In the genomic region with DNA sequence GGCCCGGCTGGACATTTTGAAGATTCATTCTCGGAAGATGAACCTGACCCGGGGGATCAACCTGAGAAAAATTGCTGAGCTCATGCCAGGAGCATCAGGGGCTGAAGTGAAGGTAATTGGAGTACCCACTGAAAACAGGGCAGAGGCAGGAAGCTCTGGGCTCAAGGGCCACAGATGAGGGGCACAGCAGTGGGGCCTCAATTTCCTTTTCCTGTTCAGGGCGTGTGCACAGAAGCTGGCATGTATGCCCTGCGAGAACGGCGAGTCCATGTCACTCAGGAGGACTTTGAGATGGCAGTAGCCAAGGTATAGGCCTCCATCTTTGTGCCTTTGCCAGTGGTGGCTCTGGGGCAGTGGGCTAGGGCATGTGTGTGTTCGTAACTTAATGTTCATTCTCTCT, we compare ENCODE assay signal across 14 cellular contexts. TPM values are rescaled to one million over a fixed set of nuclear protein-coding genes. Genes with fewer than 3 reads are reported as not detected.
DNase-seq lines count a peak whose midpoint lies in the region; ATAC-seq, FAIRE-seq and TF ChIP-seq lines count a peak whose summit lies in the region.
"Had no signal": no experiment of that assay in that cellular context is flagged by ENCODE, and none has a peak within 500 bp of the region (broad histone marks: within the 10 kb centered on the region; RNA-seq: fewer than 3 reads in every experiment).

No MANE protein-coding gene starts in this region.

- TF ChIP-seq RAD21 in GM12878 (IDR thresholded peaks at IDR 0.05; ENCODE audit: insufficient read depth, low read depth, low read length) = no peak

- ATAC-seq in GM12878 (no peak), HG03378 (IDR thresholded peaks at IDR 0.05; ENCODE audit: unreplicated experiment) (no peak)
- ATAC-seq: left lobe of liver, psoas muscle had no signal

- FAIRE-seq in GM12878 (lab: Jason Lieb, UNC) = no peak

- TF ChIP-seq EP300 in GM12878 (IDR thresholded peaks at IDR 0.05; ENCODE audit: borderline replicate concordance in 1 of 2, control insufficient read depth in 1 of 2, low read depth in 2 of 2, low read length in 2 of 2) = no peak

- intact Hi-C loops in GM12878 (cut with micrococcal nuclease; ENCODE audit: unreplicated experiment) = no loop called here

- SMC1A ChIA-PET in GM12878 (lab: Charles Lee; ENCODE audit: uncharacterized antibody, unreplicated experiment) = no interaction called here

- in situ Hi-C loops in GM12878 (cut with MboI) = loop anchor here (25.0 kb wide), 1 partner anchor 394 kb away; the partner anchor contains the start of gene CYB561

- H3K79me2 ChIP-seq in GM12878 (ENCODE audit: control insufficient read depth, insufficient read depth, low read length) = peaks cover 34% of the 10 kb centered on the region

- TF ChIP-seq CTCF in GM12878 (IDR thresholded peaks at IDR 0.05 in 2 of 3, conservative IDR thresholded peaks at IDR 0.05 in 1 of 3; ENCODE audit: control insufficient read depth in 2 of 3, extremely low read depth in 1 of 3, insufficient read depth in 1 of 3, low read depth in 3 of 3, low read length in 3 of 3) = no peak

- H3K27ac ChIP-seq in BLaER1 = peak overlapping the region; percentile 80
- peak overlapping the region; percentile 65 for H3K27ac ChIP-seq in KOPT-K1 (ENCODE audit: low read depth, low read length, poor library complexity, severe bottlenecking)
- no peak overlapping the region for H3K27ac ChIP-seq in GM12878 (ENCODE audit: control insufficient read depth, insufficient read depth)
- H3K27ac ChIP-seq in substantia nigra (ENCODE audit: low read depth, low read length, poor library complexity, severe bottlenecking) = no peak overlapping the region
- H3K27ac ChIP-seq: psoas muscle had no signal

- RAD21 ChIA-PET in GM12878 (lab: Charles Lee; ENCODE audit: unreplicated experiment) = no interaction called here

- H3K27me3 ChIP-seq in BLaER1 (no peaks in the 10 kb centered on the region), GM12878 (replicated peaks in 1 of 2; ENCODE audit: control insufficient read depth in 2 of 2, insufficient read depth in 2 of 2, low read length in 1 of 2) (no peaks in the 10 kb centered on the region)

- H4K20me1 ChIP-seq in BLaER1 (peaks cover 61% of the 10 kb centered on the region; the same call in 1 of the 2 replicates), GM12878 (ENCODE audit: control insufficient read depth, insufficient read depth) (no peaks in the 10 kb centered on the region)

- DNase-seq in GM12878 (ENCODE audit: low read depth, low spot score) (no peak), substantia nigra (lab: John Stamatoyannopoulos, UW) (no peak), D341Med (ENCODE audit: low spot score) (no peak)
- DNase-seq: activated CD4-positive, alpha-beta T cell treated with anti-CD3 and anti-CD28 coated beads, Interleukin-2, amount 50 U/mL, for 1 hour; C1 segment of cervical spinal cord; central memory CD4-positive, alpha-beta T cell; NCI-H446; psoas muscle; SIG-M5 had no signal

- no TSS peak for BruUV-seq in GM12878 (replicated peaks; lab: Mats Ljungman, UMichigan)

- no peak overlapping the region for H2AFZ ChIP-seq in GM12878 (ENCODE audit: control insufficient read depth, low read depth, low read length)

- WGBS in GM12878 (ENCODE audit: insufficient coverage, insufficient replicate concordance, low lambda C conversion rate, missing lambda C conversion rate) = 44% methylated on average over 8 of the region's 8 CpGs

- H3K4me2 ChIP-seq in BLaER1 (peak overlapping the region; percentile 74), GM12878 (ENCODE audit: control insufficient read depth, insufficient read depth) (no peak overlapping the region)

- H3K4me3 ChIP-seq in BLaER1 = no peak overlapping the region
- H3K4me3 ChIP-seq in GM12878 = no peak overlapping the region
- H3K4me3 ChIP-seq: psoas muscle had no signal

- CTCF ChIA-PET in GM12878 (lab: Yijun Ruan, JAX) = interaction anchor here (0.6 kb wide), 1 partner anchor 49 kb away, joined by 3 read pairs; no protein-coding TSS in a partner anchor

- POLR2A ChIA-PET in GM12878 (lab: Charles Lee) = interaction anchor here (0.6 kb wide), 1 partner anchor 51 kb away, joined by 3 read pairs; no protein-coding TSS in a partner anchor

- TF ChIP-seq POLR2A in GM12878 (IDR thresholded peaks at IDR 0.05; ENCODE audit: low read depth, low read length) = 0 out of 2 replicates have a peak, but pooled peaks have one; percentile 10

- H3K36me3 ChIP-seq in BLaER1 (peaks cover 81% of the 10 kb centered on the region), KOPT-K1 (ENCODE audit: insufficient read depth, low read length) (peaks cover 82% of the 10 kb centered on the region), GM12878 (ENCODE audit: control insufficient read depth in 2 of 2, insufficient read depth in 2 of 2, low read length in 1 of 2) (peaks cover 31 to 48% of the 10 kb centered on the region in 2 experiments)

- H3K9me3 ChIP-seq in BLaER1 (no peaks in the 10 kb centered on the region), KOPT-K1 (ENCODE audit: insufficient read depth, low read length, poor library complexity, severe bottlenecking) (no peaks in the 10 kb centered on the region), GM12878 (replicated peaks; ENCODE audit: control insufficient read depth, insufficient read depth, low read length) (no peaks in the 10 kb centered on the region)
- H3K9me3 ChIP-seq: psoas muscle had no signal

- H3K4me1 ChIP-seq in BLaER1 (peaks cover 77% of the 10 kb centered on the region), GM12878 (ENCODE audit: control insufficient read depth, insufficient read depth, low read length) (peaks cover 10% of the 10 kb centered on the region)

- H3K9ac ChIP-seq in BLaER1 (peak overlapping the region; percentile 35), GM12878 (ENCODE audit: control insufficient read depth, insufficient read depth, low read length) (no peak overlapping the region)

RNA-seq across cellular contexts. Expression of gene FTSJ3, which starts 4.0 kb away (rescaled TPM):
- total RNA-seq in GM12878 (2013; cell fraction: nucleolus; rRNA removed) = 40.8 and 50.2 TPM in 2 replicates
- total RNA-seq in GM12878 (2014; rRNA removed) = 48.9 and 57.5 TPM in 2 replicates
- total RNA-seq in GM12878 (2014; rRNA removed; fragmentation: Illumina TruSeq; extraction: Trizol) = 46.9 and 47.0 TPM in 2 replicates
- total RNA-seq in GM12878 (2021) = 46.7 and 54.0 TPM in 2 replicates
- polyA plus RNA-seq in GM12878 (2011; ENCODE audit: low read depth) = 24.1 TPM
- polyA plus RNA-seq in GM12878 (2011; rRNA removed) = 35.9 and 38.4 TPM in 2 replicates
- polyA plus RNA-seq in GM12878 (2011; cell fraction: cytosol; rRNA removed) = 43.0 and 49.8 TPM in 2 replicates
- 54.7 and 75.9 TPM in 2 replicates for polyA plus RNA-seq in GM12878 (2011; cell fraction: nucleus; rRNA removed)
- polyA plus RNA-seq in GM12878 (2012) = 26.0 and 31.1 TPM in 2 replicates
- polyA plus RNA-seq in GM12878 (2014; fragmentation: Illumina TruSeq; extraction: Trizol) = 50.5 and 54.9 TPM in 2 replicates
- 10 to 100 TPM; 17.2 to 34.2 TPM for polyA plus RNA-seq in GM12878 (2014; fragmentation: Nextera tagmentation; extraction: Ambion mirVana)
- 42.6 TPM in 2 replicates for polyA plus RNA-seq in GM12878 (2014; rRNA removed)
- polyA plus RNA-seq in GM12878 (2016; fragmentation: Nextera tagmentation; extraction: Ambion mirVana) = 10 to 100 TPM; 71.0 to 79.2 TPM
- polyA minus RNA-seq in GM12878 (2011; rRNA and poly(A)+ RNA removed) = 50.1 and 55.0 TPM in 2 replicates
- 13.6 and 23.1 TPM in 2 replicates for polyA minus RNA-seq in GM12878 (2011; cell fraction: cytosol; rRNA and poly(A)+ RNA removed)
- 40.4 and 65.5 TPM in 2 replicates for polyA minus RNA-seq in GM12878 (2011; cell fraction: nucleus; rRNA and poly(A)+ RNA removed)

RNA-seq across cellular contexts. Expression of gene PSMC5, which starts 4.3 kb away (rescaled TPM):
- 22.1 and 23.5 TPM in 2 replicates for total RNA-seq in GM12878 (2013; cell fraction: nucleolus; rRNA removed)
- total RNA-seq in GM12878 (2014; rRNA removed) = 37.1 and 55.0 TPM in 2 replicates
- 89.0 and 89.2 TPM in 2 replicates for total RNA-seq in GM12878 (2014; rRNA removed; fragmentation: Illumina TruSeq; extraction: Trizol)
- total RNA-seq in GM12878 (2021) = 124 TPM in 2 replicates
- 126 TPM for polyA plus RNA-seq in GM12878 (2011; ENCODE audit: low read depth)
- polyA plus RNA-seq in GM12878 (2011; rRNA removed) = 119 and 156 TPM in 2 replicates
- 138 and 186 TPM in 2 replicates for polyA plus RNA-seq in GM12878 (2011; cell fraction: cytosol; rRNA removed)
- polyA plus RNA-seq in GM12878 (2011; cell fraction: nucleus; rRNA removed) = 164 and 221 TPM in 2 replicates
- polyA plus RNA-seq in GM12878 (2012) = 91.7 and 106 TPM in 2 replicates
- polyA plus RNA-seq in GM12878 (2014; fragmentation: Illumina TruSeq; extraction: Trizol) = 139 TPM in 2 replicates
- polyA plus RNA-seq in GM12878 (2014; fragmentation: Nextera tagmentation; extraction: Ambion mirVana) = 100 to 1,000 TPM; 115 to 266 TPM
- polyA plus RNA-seq in GM12878 (2014; rRNA removed) = 164 and 173 TPM in 2 replicates
- polyA plus RNA-seq in GM12878 (2016; fragmentation: Nextera tagmentation; extraction: Ambion mirVana) = 100 to 1,000 TPM; 212 to 214 TPM
- polyA minus RNA-seq in GM12878 (2011; rRNA and poly(A)+ RNA removed) = 163 and 225 TPM in 2 replicates
- polyA minus RNA-seq in GM12878 (2011; cell fraction: cytosol; rRNA and poly(A)+ RNA removed) = 43.6 and 75.5 TPM in 2 replicates
- polyA minus RNA-seq in GM12878 (2011; cell fraction: nucleus; rRNA and poly(A)+ RNA removed) = 51.3 and 89.6 TPM in 2 replicates

RNA-seq across cellular contexts. Expression of gene SMARCD2, which starts 11.0 kb away (rescaled TPM):
- 50.6 and 66.0 TPM in 2 replicates for total RNA-seq in GM12878 (2013; cell fraction: nucleolus; rRNA removed)
- total RNA-seq in GM12878 (2014; rRNA removed) = 111 and 112 TPM in 2 replicates
- 53.4 and 55.6 TPM in 2 replicates for total RNA-seq in GM12878 (2014; rRNA removed; fragmentation: Illumina TruSeq; extraction: Trizol)
- 95.3 and 97.9 TPM in 2 replicates for total RNA-seq in GM12878 (2021)
- polyA plus RNA-seq in GM12878 (2011; ENCODE audit: low read depth) = 34.4 TPM
- polyA plus RNA-seq in GM12878 (2011; rRNA removed) = 33.4 and 78.4 TPM in 2 replicates
- 64.8 and 68.5 TPM in 2 replicates for polyA plus RNA-seq in GM12878 (2011; cell fraction: cytosol; rRNA removed)
- 115 and 124 TPM in 2 replicates for polyA plus RNA-seq in GM12878 (2011; cell fraction: nucleus; rRNA removed)
- 58.5 and 59.6 TPM in 2 replicates for polyA plus RNA-seq in GM12878 (2012)
- 56.1 and 71.5 TPM in 2 replicates for polyA plus RNA-seq in GM12878 (2014; fragmentation: Illumina TruSeq; extraction: Trizol)
- polyA plus RNA-seq in GM12878 (2014; fragmentation: Nextera tagmentation; extraction: Ambion mirVana) = 1 to 10 TPM; 2.4 to 5.6 TPM
- polyA plus RNA-seq in GM12878 (2014; rRNA removed) = 72.7 and 80.6 TPM in 2 replicates
- 10 to 100 TPM; 13.7 to 47.8 TPM for polyA plus RNA-seq in GM12878 (2016; fragmentation: Nextera tagmentation; extraction: Ambion mirVana)
- 70.7 and 72.3 TPM in 2 replicates for polyA minus RNA-seq in GM12878 (2011; rRNA and poly(A)+ RNA removed)
- polyA minus RNA-seq in GM12878 (2011; cell fraction: cytosol; rRNA and poly(A)+ RNA removed) = 20.0 and 38.9 TPM in 2 replicates
- 44.1 and 77.4 TPM in 2 replicates for polyA minus RNA-seq in GM12878 (2011; cell fraction: nucleus; rRNA and poly(A)+ RNA removed)

RNA-seq across cellular contexts. Expression of gene CSH2, which starts 42.0 kb away (rescaled TPM):
- total RNA-seq in GM12878 (2013; cell fraction: nucleolus; rRNA removed) = not detected in 2 replicates
- not detected in 2 replicates for total RNA-seq in GM12878 (2014; rRNA removed)
- total RNA-seq in GM12878 (2014; rRNA removed; fragmentation: Illumina TruSeq; extraction: Trizol) = not detected in 2 replicates
- total RNA-seq in GM12878 (2021) = not detected in 2 replicates
- not detected for polyA plus RNA-seq in GM12878 (2011; ENCODE audit: low read depth)
- polyA plus RNA-seq in GM12878 (2011; rRNA removed) = not detected in 2 replicates
- not detected in 2 replicates for polyA plus RNA-seq in GM12878 (2011; cell fraction: cytosol; rRNA removed)
- not detected in 2 replicates for polyA plus RNA-seq in GM12878 (2011; cell fraction: nucleus; rRNA removed)
- polyA plus RNA-seq in GM12878 (2012) = not detected in 2 replicates
- not detected in 2 replicates for polyA plus RNA-seq in GM12878 (2014; fragmentation: Illumina TruSeq; extraction: Trizol)
- not detected for polyA plus RNA-seq in GM12878 (2014; fragmentation: Nextera tagmentation; extraction: Ambion mirVana)
- not detected in 2 replicates for polyA plus RNA-seq in GM12878 (2014; rRNA removed)
- not detected for polyA plus RNA-seq in GM12878 (2016; fragmentation: Nextera tagmentation; extraction: Ambion mirVana)
- polyA minus RNA-seq in GM12878 (2011; rRNA and poly(A)+ RNA removed) = not detected in 2 replicates
- not detected in 2 replicates for polyA minus RNA-seq in GM12878 (2011; cell fraction: cytosol; rRNA and poly(A)+ RNA removed)
- polyA minus RNA-seq in GM12878 (2011; cell fraction: nucleus; rRNA and poly(A)+ RNA removed) = not detected in 2 replicates
- total RNA-seq: Daoy, left lobe of liver, psoas muscle had no signal
- polyA plus RNA-seq: psoas muscle had no signal

RNA-seq across cellular contexts. Expression of gene GH2, which starts 50.2 kb away (rescaled TPM):
- total RNA-seq in GM12878 (2013; cell fraction: nucleolus; rRNA removed) = not detected in 2 replicates
- not detected in 2 replicates for total RNA-seq in GM12878 (2014; rRNA removed)
- not detected in 2 replicates for total RNA-seq in GM12878 (2014; rRNA removed; fragmentation: Illumina TruSeq; extraction: Trizol)
- not detected in 2 replicates for total RNA-seq in GM12878 (2021)
- not detected for polyA plus RNA-seq in GM12878 (2011; ENCODE audit: low read depth)
- polyA plus RNA-seq in GM12878 (2011; rRNA removed) = not detected in 2 replicates
- polyA plus RNA-seq in GM12878 (2011; cell fraction: cytosol; rRNA removed) = not detected in 2 replicates
- not detected in 2 replicates for polyA plus RNA-seq in GM12878 (2011; cell fraction: nucleus; rRNA removed)
- not detected in 2 replicates for polyA plus RNA-seq in GM12878 (2012)
- polyA plus RNA-seq in GM12878 (2014; fragmentation: Illumina TruSeq; extraction: Trizol) = not detected in 2 replicates
- not detected for polyA plus RNA-seq in GM12878 (2014; fragmentation: Nextera tagmentation; extraction: Ambion mirVana)
- polyA plus RNA-seq in GM12878 (2014; rRNA removed) = not detected in 2 replicates
- not detected for polyA plus RNA-seq in GM12878 (2016; fragmentation: Nextera tagmentation; extraction: Ambion mirVana)
- not detected in 2 replicates for polyA minus RNA-seq in GM12878 (2011; rRNA and poly(A)+ RNA removed)
- polyA minus RNA-seq in GM12878 (2011; cell fraction: cytosol; rRNA and poly(A)+ RNA removed) = not detected in 2 replicates
- polyA minus RNA-seq in GM12878 (2011; cell fraction: nucleus; rRNA and poly(A)+ RNA removed) = not detected in 2 replicates
- total RNA-seq: Daoy, left lobe of liver, psoas muscle had no signal
- polyA plus RNA-seq: psoas muscle had no signal

Comparison
In these comparisons a context has a peak if more than half of its experiments do, and no peak if none do; other contexts are left out.
1. H3K27ac ChIP-seq: peak in BLaER1 (single experiment) and KOPT-K1 (single experiment); none in GM12878 (single experiment) and substantia nigra (single experiment).